Comparison of ENCODE assay signal across 8 cellular contexts in genomic region chr12:14554281-14555008, GRCh38. TPM values are rescaled to one million over a fixed set of nuclear protein-coding genes. Genes with fewer than 3 reads are reported as not detected.
DNase-seq lines count a peak whose midpoint lies in the region; ATAC-seq and TF ChIP-seq lines count a peak whose summit lies in the region.

No MANE protein-coding gene starts in this region.

- no peak overlapping the region for H3K56ac ChIP-seq in mesendoderm (ENCODE audit: low read length)

- peak; percentile 42 for DNase-seq in AG20443 (ENCODE audit: low spot score)
- DNase-seq in MV-4-11 (lab: John Stamatoyannopoulos, UW), result peak; percentile 70
- peak; percentile 58 for DNase-seq in cerebellum (ENCODE audit: low spot score)
- peak; percentile 53 for DNase-seq in mesendoderm
- DNase-seq in SK-N-SH, result no peak
- DNase-seq in activated T-cell treated with anti-CD3 and anti-CD28 coated beads for 4 hours, result no peak

- H3K23ac ChIP-seq in mesendoderm (ENCODE audit: low read length), result no peak overlapping the region

- H3K9me2 ChIP-seq in SK-N-SH, result no peaks in the 10 kb centered on the region

- H3K9ac ChIP-seq in mesendoderm (ENCODE audit: low read length) (no peak overlapping the region), SK-N-SH (no peak overlapping the region)

- H3K4me3 ChIP-seq in mesendoderm (ENCODE audit: low read length), result no peak overlapping the region
- no peak overlapping the region for H3K4me3 ChIP-seq in SK-N-SH (ENCODE audit: low read depth in 2 of 2, low read length in 1 of 2)

- H2BK15ac ChIP-seq in mesendoderm (replicated peaks; ENCODE audit: low read depth), result no peak overlapping the region

- H3K27ac ChIP-seq in mesendoderm (ENCODE audit: low read depth, low read length), result no peak overlapping the region
- H3K27ac ChIP-seq in SK-N-SH (ENCODE audit: low read depth in 2 of 2, low read length in 1 of 2), result no peak overlapping the region

- H4K8ac ChIP-seq in mesendoderm (ENCODE audit: low read depth, low read length), result no peak overlapping the region

- H3K9me3 ChIP-seq in SK-N-SH, result no peaks in the 10 kb centered on the region

- no peaks in the 10 kb centered on the region for H4K20me1 ChIP-seq in SK-N-SH (ENCODE audit: insufficient read depth)

- H3K79me2 ChIP-seq in mesendoderm (ENCODE audit: control insufficient read depth, insufficient read depth, low read length) (peaks cover 2% of the 10 kb centered on the region), SK-N-SH (ENCODE audit: insufficient read depth) (no peaks in the 10 kb centered on the region)

- no CpG with 5 or more reads among the region's 9 CpGs for WGBS in mesendoderm (ENCODE audit: extremely low coverage, insufficient coverage, low lambda C conversion rate)
- WGBS in SK-N-SH (ENCODE audit: low lambda C conversion rate), result 16% methylated on average over 9 of the region's 9 CpGs

- no peaks in the 10 kb centered on the region for H3F3A ChIP-seq in SK-N-SH (replicated peaks; ENCODE audit: insufficient read depth)

- H4K5ac ChIP-seq in mesendoderm (ENCODE audit: low read length), result no peak overlapping the region

- ATAC-seq in HG02798 (IDR thresholded peaks at IDR 0.05; ENCODE audit: poor library complexity, unreplicated experiment) (no peak), HG02852 (IDR thresholded peaks at IDR 0.05; ENCODE audit: unreplicated experiment) (no peak)

- no peak overlapping the region for H2AK5ac ChIP-seq in mesendoderm (ENCODE audit: low read length)

- peaks cover 4% of the 10 kb centered on the region for H3K79me1 ChIP-seq in mesendoderm (ENCODE audit: low read length)

- H3K18ac ChIP-seq in mesendoderm (ENCODE audit: low read length), result no peak overlapping the region

- H3K36me3 ChIP-seq in mesendoderm (ENCODE audit: control insufficient read depth, insufficient read depth, low read length), result no peaks in the 10 kb centered on the region
- H3K36me3 ChIP-seq in SK-N-SH (replicated peaks in 1 of 2; ENCODE audit: control insufficient read depth in 1 of 2, insufficient read depth in 2 of 2, low read length in 1 of 2), result no peaks in the 10 kb centered on the region

- H3K4me2 ChIP-seq in mesendoderm (ENCODE audit: low read length) (no peak overlapping the region), SK-N-SH (no peak overlapping the region)

- no peak for TF ChIP-seq RAD21 in SK-N-SH (IDR thresholded peaks at IDR 0.05; ENCODE audit: low read length)

- no peak overlapping the region for H3K4ac ChIP-seq in mesendoderm (ENCODE audit: low read depth, low read length)

- H3K4me1 ChIP-seq in mesendoderm (ENCODE audit: control insufficient read depth, low read depth, low read length) (peaks cover 2% of the 10 kb centered on the region), SK-N-SH (ENCODE audit: control insufficient read depth in 1 of 2, insufficient read depth in 2 of 2, low read depth in 1 of 2, low read length in 1 of 2) (no peaks in the 10 kb centered on the region; a peak in 1 of 4 replicates)

- H2BK5ac ChIP-seq in mesendoderm (ENCODE audit: low read length), result no peak overlapping the region

- H2AFZ ChIP-seq in SK-N-SH (ENCODE audit: low read depth), result no peak overlapping the region

- CTCF ChIA-PET in SK-N-SH (lab: Yijun Ruan, JAX), result interaction anchor here (1.2 kb wide), 1 partner anchor 7 kb away, joined by 4 read pairs; no protein-coding TSS in a partner anchor

- TF ChIP-seq CTCF in SK-N-SH (IDR thresholded peaks at IDR 0.05), result no peak

- H3K27me3 ChIP-seq in mesendoderm (ENCODE audit: insufficient read depth, low read length, poor library complexity), result no peaks in the 10 kb centered on the region
- H3K27me3 ChIP-seq in SK-N-SH (ENCODE audit: insufficient read depth), result no peaks in the 10 kb centered on the region; the same call in 1 of the 2 replicates

- TF ChIP-seq EP300 in SK-N-SH (IDR thresholded peaks at IDR 0.05; ENCODE audit: borderline replicate concordance in 1 of 2, low read depth in 1 of 2, low read length in 1 of 2), result no peak

- POLR2A ChIA-PET in SK-N-SH (lab: Yijun Ruan, JAX), result no interaction called here

- H2BK120ac ChIP-seq in mesendoderm (ENCODE audit: low read depth, low read length), result no peak overlapping the region

TF ChIP-seq in SK-N-SH, 30 proteins besides CTCF, POLR2A, EP300 and RAD21:
- TF ChIP-seq SIN3A (IDR thresholded peaks at IDR 0.05; ENCODE audit: borderline replicate concordance, low read depth, low read length) (no peak), MEF2A (IDR thresholded peaks at IDR 0.05; ENCODE audit: borderline replicate concordance, low read depth) (no peak), RFX5 (IDR thresholded peaks at IDR 0.05; ENCODE audit: low read length) (no peak)

RNA-seq across cellular contexts. Expression of gene PLBD1, which starts 13.2 kb away (rescaled TPM):
- 1.6 TPM for total RNA-seq in cerebellum
- 71.4 TPM for polyA plus RNA-seq in mesendoderm (2013, experiment 1 of 2)
- polyA plus RNA-seq in mesendoderm (2013, experiment 2 of 2), result 74.9 TPM
- polyA plus RNA-seq in SK-N-SH (2012; rRNA removed), result 0.03 and 0.10 TPM in 2 replicates
- 0.09 TPM in 1 of 2 replicates, not detected in the other for polyA plus RNA-seq in SK-N-SH (2012; cell fraction: cytosol; rRNA removed)
- polyA plus RNA-seq in SK-N-SH (2012; cell fraction: nucleus; rRNA removed), result not detected in 2 replicates

Comparison
In these comparisons a context has a peak if more than half of its experiments do, and no peak if none do; other contexts are left out.
1. DNase-seq: peak in AG20443 (single experiment), MV-4-11 (single experiment), cerebellum (single experiment) and mesendoderm (single experiment); none in SK-N-SH (single experiment) and activated T-cell treated with anti-CD3 and anti-CD28 coated beads for 4 hours (single experiment).